Comparison of ENCODE assay signal across 26 cellular contexts in the genomic region with DNA sequence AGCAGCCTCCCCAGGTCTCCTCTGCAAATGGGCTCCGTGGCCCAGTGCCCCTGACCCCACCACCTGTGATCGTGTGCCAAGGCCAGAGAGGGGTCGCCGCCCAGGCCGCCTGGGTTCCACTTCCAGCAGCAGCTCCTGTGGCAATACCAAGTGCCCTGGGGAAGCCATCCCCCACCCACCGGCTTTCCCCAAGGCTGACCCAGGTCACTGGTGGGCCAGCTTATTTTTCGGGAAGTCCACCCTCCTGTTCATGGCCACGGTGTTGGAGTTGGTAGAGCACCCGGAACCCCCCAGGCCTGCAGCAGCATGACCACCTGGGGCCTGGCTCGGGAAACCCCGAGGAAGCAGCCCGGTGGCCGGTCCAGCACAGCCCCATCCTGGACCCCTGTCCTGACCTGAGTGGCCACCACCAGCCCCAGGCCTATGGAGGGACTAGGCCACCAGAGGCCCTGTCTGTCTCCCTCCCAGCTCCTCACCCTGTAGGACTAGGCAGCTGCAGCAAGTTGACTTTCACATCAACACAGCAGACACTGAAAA. TPM values are rescaled to one million over a fixed set of nuclear protein-coding genes. Genes with fewer than 3 reads are reported as not detected.
"Had no signal": no experiment of that assay in that cellular context is flagged by ENCODE, and none has a peak within 500 bp of the region (broad histone marks: within the 10 kb centered on the region; RNA-seq: fewer than 3 reads in every experiment).

No MANE protein-coding gene starts in this region.

- H3K9ac ChIP-seq: parathyroid adenoma had no signal

- H3K4me1 Mint-ChIP-seq: memory B cell; mesothelial cell of epicardium; stimulated activated naive B cell treated with anti-CD40 and anti-IgM and Interleukin-4, amounts not matched to agents 10 μg/mL and 1 μg/mL and 100 μg/mL, for 72 hours had no signal

- H3K9me3 ChIP-seq: colonic mucosa, esophagus squamous epithelium, right lobe of liver, suprapubic skin, transverse colon, vagina had no signal

- H3K27ac ChIP-seq: colonic mucosa, esophagus squamous epithelium, parathyroid adenoma, right lobe of liver, suprapubic skin, transverse colon, vagina had no signal

- ATAC-seq: left lobe of liver; naive thymus-derived CD4-positive, alpha-beta T cell; stimulated activated naive B cell treated with anti-CD40 and anti-IgM and Interleukin-4, amounts not matched to agents 10 μg/mL and 1 μg/mL and 100 μg/mL, for 72 hours had no signal

- H3K9me3 Mint-ChIP-seq: dendritic cell treated with granulocyte-macrophage colony-stimulating factor and Interleukin-4, amounts not matched to agents 40 ng/mL and 50 ng/mL, for 4 days; stimulated activated naive CD8-positive, alpha-beta T cell treated with anti-CD3 and anti-CD28 coated beads, Interleukin-15, Interleukin-2, amounts not matched to agents 100 ng/mL and 50 ng/mL, for 24 hours had no signal

- H3K36me3 ChIP-seq: colonic mucosa, esophagus squamous epithelium, right lobe of liver, suprapubic skin, transverse colon, vagina had no signal

- H3K4me1 ChIP-seq: colonic mucosa, esophagus squamous epithelium, parathyroid adenoma, right lobe of liver, suprapubic skin, transverse colon, vagina had no signal

- H3K27me3 ChIP-seq: colonic mucosa, esophagus squamous epithelium, right lobe of liver, suprapubic skin, transverse colon, vagina had no signal

- H3K4me3 ChIP-seq: colonic mucosa, esophagus squamous epithelium, lung, right lobe of liver, suprapubic skin, transverse colon, vagina had no signal

- H3K4me3 Mint-ChIP-seq: dendritic cell treated with granulocyte-macrophage colony-stimulating factor and Interleukin-4, amounts not matched to agents 40 ng/mL and 50 ng/mL, for 4 days; memory B cell; mesothelial cell of epicardium; naive thymus-derived CD4-positive, alpha-beta T cell; stimulated activated naive B cell treated with anti-CD40 and anti-IgM and Interleukin-4, amounts not matched to agents 10 μg/mL and 1 μg/mL and 100 μg/mL, for 72 hours; stimulated activated naive CD8-positive, alpha-beta T cell treated with anti-CD3 and anti-CD28 coated beads, Interleukin-15, Interleukin-2, amounts not matched to agents 100 ng/mL and 50 ng/mL, for 24 hours had no signal

- DNase-seq: colonic mucosa; effector CD8-positive, alpha-beta T cell; erythroblast; esophagus squamous epithelium; foreskin melanocyte; kidney; naive thymus-derived CD4-positive, alpha-beta T cell; occipital lobe; right lobe of liver; small intestine; stimulated activated CD4-positive, alpha-beta T cell treated with anti-CD3 and anti-CD28 coated beads, Interleukin-15, amount 100 ng/mL, for 24 hours; stimulated activated CD4-positive, alpha-beta T cell treated with anti-CD3 and anti-CD28 coated beads, Interleukin-2, amount 100 ng/mL, for 48 hours; stimulated activated naive B cell treated with anti-CD40 and anti-IgM and Interleukin-4, amounts not matched to agents 10 μg/mL and 1 μg/mL and 100 μg/mL, for 72 hours; transverse colon had no signal

- H3K36me3 Mint-ChIP-seq: memory B cell; naive thymus-derived CD4-positive, alpha-beta T cell; stimulated activated naive B cell treated with anti-CD40 and anti-IgM and Interleukin-4, amounts not matched to agents 10 μg/mL and 1 μg/mL and 100 μg/mL, for 72 hours had no signal

- H3K27ac Mint-ChIP-seq: dendritic cell treated with granulocyte-macrophage colony-stimulating factor and Interleukin-4, amounts not matched to agents 40 ng/mL and 50 ng/mL, for 4 days; memory B cell; mesothelial cell of epicardium; progenitor cell of endocrine pancreas; stimulated activated naive B cell treated with anti-CD40 and anti-IgM and Interleukin-4, amounts not matched to agents 10 μg/mL and 1 μg/mL and 100 μg/mL, for 72 hours; stimulated activated naive CD8-positive, alpha-beta T cell treated with anti-CD3 and anti-CD28 coated beads, Interleukin-15, Interleukin-2, amounts not matched to agents 100 ng/mL and 50 ng/mL, for 24 hours had no signal

- H3K27me3 Mint-ChIP-seq: memory B cell; stimulated activated naive B cell treated with anti-CD40 and anti-IgM and Interleukin-4, amounts not matched to agents 10 μg/mL and 1 μg/mL and 100 μg/mL, for 72 hours; stimulated activated naive CD8-positive, alpha-beta T cell treated with anti-CD3 and anti-CD28 coated beads, Interleukin-15, Interleukin-2, amounts not matched to agents 100 ng/mL and 50 ng/mL, for 24 hours had no signal

RNA-seq across cellular contexts. Expression of a gene that starts 40.8 kb away (rescaled TPM):
- total RNA-seq: chondrocyte, progenitor cell of endocrine pancreas had no signal

RNA-seq across cellular contexts. Expression of a gene that starts 52.9 kb away (rescaled TPM):
- total RNA-seq: progenitor cell of endocrine pancreas had no signal
- polyA plus RNA-seq: neural cell had no signal
